Comparison of ENCODE assay signal across 26 cellular contexts in the genomic region with DNA sequence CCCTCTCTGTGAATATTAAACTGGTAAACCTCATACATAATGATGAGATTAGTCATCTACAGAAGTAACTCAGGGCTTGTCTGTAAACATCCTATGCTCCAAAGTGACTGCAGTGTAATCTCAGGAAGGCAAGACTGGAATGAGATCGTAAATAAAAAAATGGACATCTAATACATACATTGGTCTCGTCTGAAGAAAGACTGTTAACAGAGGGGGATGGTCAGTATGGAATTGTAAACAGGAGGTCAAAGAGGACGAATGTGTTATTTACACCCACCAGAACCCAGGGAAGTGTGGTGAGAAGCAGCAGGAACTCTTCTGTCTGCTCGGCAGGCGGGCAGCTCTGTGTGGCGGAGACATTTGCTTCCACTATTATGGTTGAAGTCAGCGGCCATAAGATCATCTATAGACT. TPM values are rescaled to one million over a fixed set of nuclear protein-coding genes. Genes with fewer than 3 reads are reported as not detected.
DNase-seq lines count a peak whose midpoint lies in the region; ATAC-seq and TF ChIP-seq lines count a peak whose summit lies in the region.
"Had no signal": no experiment of that assay in that cellular context is flagged by ENCODE, and none has a peak within 500 bp of the region (broad histone marks: within the 10 kb centered on the region; RNA-seq: fewer than 3 reads in every experiment).

No MANE protein-coding gene starts in this region.

- H3K27me3 Mint-ChIP-seq in Caco-2 (ENCODE audit: insufficient read depth, unreplicated experiment), result no peaks in the 10 kb centered on the region
- peaks cover 3% of the 10 kb centered on the region; the same call in 1 of the 2 replicates for H3K27me3 Mint-ChIP-seq in HFFc6 (ENCODE audit: insufficient read depth)
- no peaks in the 10 kb centered on the region for H3K27me3 Mint-ChIP-seq in nephron progenitor cell (ENCODE audit: low read depth, poor library complexity)
- H3K27me3 Mint-ChIP-seq: IgD-negative memory B cell had no signal

- no peak for TF ChIP-seq EP300 in esophagus muscularis mucosa (IDR thresholded peaks at IDR 0.05)

- intact Hi-C loops in Caco-2 (cut with micrococcal nuclease; ENCODE audit: unreplicated experiment) (no loop called here), esophagus muscularis mucosa (cut with DNase I) (no loop called here)

- no peak for ATAC-seq in GM19395 (IDR thresholded peaks at IDR 0.05; ENCODE audit: unreplicated experiment)
- ATAC-seq: GM23338, left lung, psoas muscle had no signal

- peak overlapping the region; percentile 7 for H3K27ac Mint-ChIP-seq in Caco-2 (ENCODE audit: unreplicated experiment)
- H3K27ac Mint-ChIP-seq in HFFc6, result no peak overlapping the region
- peak overlapping the region; percentile 45 for H3K27ac Mint-ChIP-seq in nephron progenitor cell
- H3K27ac Mint-ChIP-seq: activated B cell treated with CpG ODN at 0.5 μM for 24 hours, GM23338 had no signal

- no peaks in the 10 kb centered on the region for H3K36me3 ChIP-seq in Caco-2 (ENCODE audit: control insufficient read depth, insufficient read depth, low read length)
- no peaks in the 10 kb centered on the region for H3K36me3 ChIP-seq in BE2C
- H3K36me3 ChIP-seq in esophagus muscularis mucosa, result no peaks in the 10 kb centered on the region
- H3K36me3 ChIP-seq: left lung, stomach, tibial artery had no signal

- DNase-seq in Caco-2, result no peak
- DNase-seq in HFFc6, result no peak
- DNase-seq in astrocyte of the spinal cord (ENCODE audit: low read depth, low spot score), result peak; percentile 48
- no peak for DNase-seq in nephron progenitor cell
- no peak for DNase-seq in BE2C
- no peak for DNase-seq in esophagus muscularis mucosa (ENCODE audit: extremely low spot score)
- DNase-seq: activated B cell treated with CpG ODN at 0.5 μM for 24 hours; activated CD4-positive, alpha-beta T cell treated with anti-CD3 and anti-CD28 coated beads, Interleukin-2, amount 50 U/mL, for 48 hours; activated naive CD4-positive, alpha-beta T cell treated with Interleukin-2 at 50 U/mL for 16 hours; amygdala; caudate nucleus; dermis blood vessel endothelial cell; left lung; NCI-H1092 treated with DMSO at 0.1 percent for 48 hours; NCI-H1930; NCI-H526 treated with DMSO at 0.1 percent for 48 hours; psoas muscle; SHP77; stomach; SW 1271; T-helper 9 cell; tibial artery had no signal

- no peak for TF ChIP-seq POLR2A in esophagus muscularis mucosa (IDR thresholded peaks at IDR 0.05; ENCODE audit: low read depth)

- no TSS peak for BruUV-seq in Caco-2 (replicated peaks; lab: Mats Ljungman, UMichigan)

- H3K4me1 Mint-ChIP-seq in Caco-2 (ENCODE audit: low read depth, unreplicated experiment) (no peaks in the 10 kb centered on the region), HFFc6 (ENCODE audit: low read depth) (peaks cover 13% of the 10 kb centered on the region), nephron progenitor cell (peaks cover 31% of the 10 kb centered on the region)
- H3K4me1 Mint-ChIP-seq: activated B cell treated with CpG ODN at 0.5 μM for 24 hours, GM23338 had no signal

- CTCF ChIA-PET in Caco-2 (lab: Charles Lee), result no interaction called here

- no peaks in the 10 kb centered on the region for H3K9me3 ChIP-seq in Caco-2
- no peaks in the 10 kb centered on the region for H3K9me3 ChIP-seq in BE2C
- no peaks in the 10 kb centered on the region for H3K9me3 ChIP-seq in esophagus muscularis mucosa
- H3K9me3 ChIP-seq: left lung, psoas muscle, stomach, tibial artery had no signal

- H3K9me3 Mint-ChIP-seq in Caco-2 (ENCODE audit: unreplicated experiment) (no peaks in the 10 kb centered on the region), HFFc6 (no peaks in the 10 kb centered on the region; the same call in 1 of the 2 replicates), nephron progenitor cell (peaks cover 3% of the 10 kb centered on the region)
- H3K9me3 Mint-ChIP-seq: activated B cell treated with CpG ODN at 0.5 μM for 24 hours, CD14-positive monocyte, GM23338, IgD-negative memory B cell had no signal

- POLR2A ChIA-PET in Caco-2 (lab: Charles Lee), result no interaction called here

- H3K27me3 ChIP-seq in Caco-2 (replicated peaks; ENCODE audit: control insufficient read depth, insufficient read depth, low read length) (no peaks in the 10 kb centered on the region), BE2C (no peaks in the 10 kb centered on the region), esophagus muscularis mucosa (no peaks in the 10 kb centered on the region)
- H3K27me3 ChIP-seq: left lung, stomach, tibial artery had no signal

- in situ Hi-C loops in astrocyte of the spinal cord (cut with HindIII; ENCODE audit: low sequenced_read_pairs), result no loop called here

- TF ChIP-seq CTCF in Caco-2 (IDR thresholded peaks at IDR 0.05; ENCODE audit: insufficient read depth in 1 of 2, low read depth in 1 of 2, low read length in 1 of 2, severe bottlenecking in 1 of 2, unreplicated experiment in 1 of 2), result no peak
- TF ChIP-seq CTCF in HFFc6 (IDR thresholded peaks at IDR 0.05), result no peak
- no peak for TF ChIP-seq CTCF in astrocyte of the spinal cord (IDR thresholded peaks at IDR 0.05; ENCODE audit: low read depth, low read length)
- no peak for TF ChIP-seq CTCF in nephron progenitor cell (IDR thresholded peaks at IDR 0.05)
- TF ChIP-seq CTCF in BE2C (IDR thresholded peaks at IDR 0.05; ENCODE audit: low read depth, low read length), result no peak
- no peak for TF ChIP-seq CTCF in esophagus muscularis mucosa (IDR thresholded peaks at IDR 0.05)

- no peak overlapping the region for H3K27ac ChIP-seq in esophagus muscularis mucosa (replicated peaks in 1 of 4)
- H3K27ac ChIP-seq: left lung, psoas muscle, stomach, tibial artery had no signal

- H3K4me3 Mint-ChIP-seq in Caco-2 (ENCODE audit: unreplicated experiment), result no peak overlapping the region
- H3K4me3 Mint-ChIP-seq in HFFc6, result peak overlapping the region; percentile 4; the same call in 1 of the 2 replicates
- H3K4me3 Mint-ChIP-seq in nephron progenitor cell, result no peak overlapping the region
- H3K4me3 Mint-ChIP-seq: activated B cell treated with CpG ODN at 0.5 μM for 24 hours, CD14-positive monocyte, GM23338, IgD-negative memory B cell had no signal

- H3K36me3 Mint-ChIP-seq in Caco-2 (ENCODE audit: insufficient read depth, unreplicated experiment), result peaks cover 4% of the 10 kb centered on the region
- H3K36me3 Mint-ChIP-seq in HFFc6 (ENCODE audit: low read depth), result no peaks in the 10 kb centered on the region
- H3K36me3 Mint-ChIP-seq in nephron progenitor cell (ENCODE audit: low read depth), result peaks cover 3% of the 10 kb centered on the region

- 84% methylated on average over 7 of the region's 7 CpGs for WGBS in esophagus muscularis mucosa

- H3K4me3 ChIP-seq in Caco-2 (ENCODE audit: low read depth, low read length) (no peak overlapping the region), astrocyte of the spinal cord (ENCODE audit: low read depth, low read length) (no peak overlapping the region), BE2C (ENCODE audit: low read depth, low read length) (no peak overlapping the region), esophagus muscularis mucosa (no peak overlapping the region)
- H3K4me3 ChIP-seq: GM23338, left lung, psoas muscle, stomach, tibial artery had no signal

- H3K4me1 ChIP-seq in Caco-2 (peaks cover 3% of the 10 kb centered on the region; the same call in 1 of the 2 replicates), BE2C (peaks cover 3% of the 10 kb centered on the region), esophagus muscularis mucosa (peaks cover 0 to under 1% (median 0%) of the 10 kb centered on the region in 4 donors)
- H3K4me1 ChIP-seq: left lung, psoas muscle, stomach, tibial artery had no signal

RNA-seq across cellular contexts. Expression of a gene that starts 51.4 kb away (rescaled TPM):
- total RNA-seq in Caco-2 (2022), result 13.5 TPM in 2 replicates
- total RNA-seq in HFFc6 (2021; fragmentation: NEBNext Ultra II Directional; extraction: Animal tissue kit (Norgen Biotek cat#: 25700)), result 1 to 10 TPM; 1.3 to 4.3 (median 1.9) TPM
- 2.1 TPM for polyA plus RNA-seq in BE2C (2012; ENCODE audit: insufficient read depth, insufficient read length, low read depth)
- 1 to 10 TPM; 5.3 to 6.6 (median 6.2) TPM for total RNA-seq in esophagus muscularis mucosa
